22 cellular contexts compared by ENCODE assay signal in genomic region chr10:326350-326749, GRCh38.
DNase-seq lines count a peak whose midpoint lies in the region; TF ChIP-seq lines count a peak whose summit lies in the region.
"Had no signal": no experiment of that assay in that cellular context is flagged by ENCODE, and none has a peak within 500 bp of the region (broad histone marks: within the 10 kb centered on the region; RNA-seq: fewer than 3 reads in every experiment).

No MANE protein-coding gene starts in this region.

- H3K9ac ChIP-seq in mesenchymal stem cell (ENCODE audit: low read length): no peak overlapping the region

- H2BK120ac ChIP-seq in mesenchymal stem cell (ENCODE audit: low read depth, low read length): no peak overlapping the region

- no peak overlapping the region for H2BK15ac ChIP-seq in mesenchymal stem cell (ENCODE audit: low read depth, poor library complexity, severe bottlenecking)

- CTCF ChIA-PET in A673 (lab: Charles Lee) (no interaction called here), RWPE1 (lab: Yijun Ruan, JAX) (no interaction called here)

- no peak overlapping the region for H4K91ac ChIP-seq in mesenchymal stem cell (ENCODE audit: low read length)

- H2AFZ ChIP-seq in mesenchymal stem cell (ENCODE audit: low read depth, low read length): no peak overlapping the region

- no peak overlapping the region for H3K14ac ChIP-seq in mesenchymal stem cell (ENCODE audit: low read length in 2 of 2)

- H2AK5ac ChIP-seq in mesenchymal stem cell (ENCODE audit: low read length, severe bottlenecking): no peak overlapping the region

- DNase-seq in A673 (ENCODE audit: low spot score) (peak; percentile 69), RWPE1 (ENCODE audit: low spot score) (no peak), mesenchymal stem cell (peak; percentile 58), DMS114 treated with DMSO at 0.1 percent for 48 hours (lab: John Stamatoyannopoulos, UW; ENCODE audit: unreplicated experiment) (no peak), SKM-1 (lab: John Stamatoyannopoulos, UW; ENCODE audit: unreplicated experiment) (no peak), hypothalamus (lab: John Stamatoyannopoulos, UW) (no peak)
- DNase-seq: CD4-positive, alpha-beta T cell; COR-L47; DMS 273 treated with DMSO at 0.1 percent for 48 hours; GDM1; GOT3; KG1; NCI-H1105; NCI-H146; NCI-H2029; NCI-H226; NCI-H510A treated with DMSO at 0.1 percent for 48 hours; NCI-H774; NK-92 treated with Interleukin-12 subunit alpha and Interleukin-12 subunit beta, amount 100 ng/mL, for 24 hours; SJCRH30 had no signal

- no peaks in the 10 kb centered on the region for H3K27me3 ChIP-seq in A673 (replicated peaks; ENCODE audit: insufficient read depth, low read depth, low read length, poor library complexity)
- no peaks in the 10 kb centered on the region for H3K27me3 ChIP-seq in DOHH2 (ENCODE audit: control insufficient read depth, low read length)
- no peaks in the 10 kb centered on the region for H3K27me3 ChIP-seq in mesenchymal stem cell (ENCODE audit: control insufficient read depth in 1 of 2, insufficient read depth in 1 of 2, low read length in 2 of 2)
- H3K27me3 ChIP-seq: Peyer's patch, SJCRH30 had no signal

- no TSS peak for BruUV-seq in A673 (replicated peaks; lab: Mats Ljungman, UMichigan)

- H3K9me3 ChIP-seq in A673 (ENCODE audit: low read depth, low read length, poor library complexity, severe bottlenecking): no peaks in the 10 kb centered on the region
- no peaks in the 10 kb centered on the region for H3K9me3 ChIP-seq in DOHH2 (ENCODE audit: control insufficient read depth, insufficient read depth, low read length)
- no peaks in the 10 kb centered on the region for H3K9me3 ChIP-seq in mesenchymal stem cell (ENCODE audit: control insufficient read depth, low read length)
- H3K9me3 ChIP-seq: Peyer's patch, SJCRH30 had no signal

- H3K9me2 ChIP-seq in DOHH2 (replicated peaks; ENCODE audit: control insufficient read depth, low read length): no peaks in the 10 kb centered on the region

- H3K4me3 ChIP-seq in A673 (ENCODE audit: low read depth, low read length, poor library complexity, severe bottlenecking) (no peak overlapping the region), DOHH2 (ENCODE audit: low read length) (peak overlapping the region; percentile 81), mesenchymal stem cell (ENCODE audit: insufficient read depth in 1 of 2, low read depth in 1 of 2, low read length in 2 of 2) (no peak overlapping the region)
- H3K4me3 ChIP-seq: Peyer's patch, SJCRH30 had no signal

- peaks cover 38% of the 10 kb centered on the region for H3K4me1 ChIP-seq in A673 (ENCODE audit: insufficient read depth, low read length, poor library complexity, severe bottlenecking)
- peaks cover 81% of the 10 kb centered on the region for H3K4me1 ChIP-seq in DOHH2 (ENCODE audit: control insufficient read depth, low read length)
- H3K4me1 ChIP-seq in mesenchymal stem cell (ENCODE audit: control insufficient read depth, insufficient read depth, low read depth, low read length): peaks cover 11% of the 10 kb centered on the region

- H3F3A ChIP-seq in DOHH2 (ENCODE audit: control insufficient read depth, insufficient read depth): peaks cover 58% of the 10 kb centered on the region

- H3K23ac ChIP-seq in mesenchymal stem cell (ENCODE audit: low read length in 2 of 2): no peak overlapping the region

- H4K20me1 ChIP-seq in DOHH2 (ENCODE audit: control insufficient read depth, insufficient read depth, low read depth, low read length): no peaks in the 10 kb centered on the region

- peaks cover 2% of the 10 kb centered on the region for H3K79me1 ChIP-seq in mesenchymal stem cell (replicated peaks; ENCODE audit: low read length, poor library complexity, severe bottlenecking)

- H2BK5ac ChIP-seq in mesenchymal stem cell (ENCODE audit: low read depth, low read length, poor library complexity, severe bottlenecking): no peak overlapping the region

- POLR2A ChIA-PET in A673 (lab: Charles Lee; ENCODE audit: low non-redundant PET) (no interaction called here), RWPE1 (lab: Yijun Ruan, JAX; ENCODE audit: low non-redundant PET) (interaction anchor here (0.7 kb wide), 1 partner anchor 17 kb away, joined by 3 read pairs; no protein-coding TSS in a partner anchor)

- peak overlapping the region; percentile 64 for H3K27ac ChIP-seq in A673 (ENCODE audit: low read depth, low read length, poor library complexity, severe bottlenecking)
- H3K27ac ChIP-seq in DOHH2 (ENCODE audit: low read depth, low read length): peak overlapping the region; percentile 95
- peak overlapping the region; percentile 8; the same call in 1 of the 2 replicates for H3K27ac ChIP-seq in RWPE1
- H3K27ac ChIP-seq in mesenchymal stem cell (ENCODE audit: low read length, poor library complexity, severe bottlenecking): no peak overlapping the region
- H3K27ac ChIP-seq: Peyer's patch, SJCRH30 had no signal

- no peak overlapping the region for H2BK12ac ChIP-seq in mesenchymal stem cell (ENCODE audit: low read length in 2 of 2)

- 87% methylated on average over 11 of the region's 11 CpGs for WGBS in mesenchymal stem cell

- TF ChIP-seq CTCF in A673 (conservative IDR thresholded peaks at IDR 0.05; ENCODE audit: low read depth, low read length) (no peak), DOHH2 (IDR thresholded peaks at IDR 0.05; ENCODE audit: low read depth, low read length, poor library complexity, severe bottlenecking) (no peak), RWPE1 (conservative IDR thresholded peaks at IDR 0.05; ENCODE audit: low read depth) (no peak)

- H3K79me2 ChIP-seq in DOHH2 (ENCODE audit: control insufficient read depth, low read length): peaks cover 28% of the 10 kb centered on the region

- H3K36me3 ChIP-seq in A673 (ENCODE audit: insufficient read depth, low read length, poor library complexity, severe bottlenecking) (no peaks in the 10 kb centered on the region), DOHH2 (ENCODE audit: control insufficient read depth, low read length) (peaks cover 41% of the 10 kb centered on the region), mesenchymal stem cell (ENCODE audit: control insufficient read depth in 1 of 2, insufficient read depth in 2 of 2, low read depth in 1 of 2, low read length in 2 of 2) (peaks cover 26 to 34% of the 10 kb centered on the region in 2 experiments)
- H3K36me3 ChIP-seq: SJCRH30 had no signal

- intact Hi-C loops in A673 (cut with micrococcal nuclease; ENCODE audit: unreplicated experiment): no loop called here

- no peak overlapping the region for H3K4ac ChIP-seq in mesenchymal stem cell (ENCODE audit: low read depth in 1 of 2, low read length in 2 of 2)

- H3K4me2 ChIP-seq in DOHH2 (ENCODE audit: low read length) (peak overlapping the region; percentile 95), mesenchymal stem cell (ENCODE audit: low read length, poor library complexity, severe bottlenecking) (no peak overlapping the region)

- no peak overlapping the region for H4K8ac ChIP-seq in mesenchymal stem cell (ENCODE audit: low read length)

- no peak overlapping the region for H3K18ac ChIP-seq in mesenchymal stem cell (ENCODE audit: low read depth in 1 of 2, low read length in 2 of 2)

Comparison
In these comparisons a context has a peak if more than half of its experiments do, and no peak if none do; other contexts are left out.
1. DNase-seq: peak in A673 (single experiment) and mesenchymal stem cell (single experiment); none in RWPE1 (single experiment), DMS114 treated with DMSO at 0.1 percent for 48 hours (single experiment), SKM-1 (single experiment) and hypothalamus (0 of 51).